ENCODE assay signal across 1 cellular context in the genomic region with DNA sequence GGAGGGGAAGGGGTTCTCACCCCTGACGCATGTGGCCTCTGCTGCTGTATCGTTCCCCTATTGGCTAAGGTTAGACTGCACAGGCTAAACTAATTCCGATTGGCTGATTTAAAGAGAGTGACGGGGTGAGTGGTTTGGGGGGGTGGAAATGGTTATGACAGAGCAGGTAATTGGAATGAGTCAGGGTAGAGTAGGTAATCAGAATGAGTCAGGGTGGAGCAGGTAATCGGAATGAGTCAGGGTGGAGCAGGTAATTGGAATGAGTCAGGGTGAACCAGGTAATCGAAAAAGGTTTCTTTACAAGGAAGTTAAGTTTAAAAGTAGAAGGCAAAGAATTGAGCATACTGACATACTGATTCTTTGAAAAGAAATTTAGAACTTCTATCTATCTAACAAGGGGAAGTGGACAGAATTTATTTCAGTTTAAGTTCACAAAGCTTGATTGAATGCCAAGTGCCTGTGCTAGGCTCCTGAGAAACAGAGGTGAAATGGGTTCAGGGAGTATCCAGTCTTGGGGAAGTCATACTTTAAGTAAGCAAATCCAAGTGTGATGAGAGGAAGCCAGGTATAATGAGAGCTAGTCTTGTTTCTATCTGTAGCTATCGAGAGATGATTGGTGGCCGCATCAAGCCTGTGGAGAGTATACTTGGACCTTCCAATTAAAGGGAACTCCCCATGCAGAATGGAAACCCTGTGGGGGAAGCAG.
A peak's percentile ranks its signal among the peaks of the same experiment; 100 is the strongest.
TF ChIP-seq lines count a peak whose summit lies in the region.

No MANE protein-coding gene starts in this region.

TF ChIP-seq in HCT116, 20 proteins besides CTCF, POLR2A, EP300 and RAD21:
- no peak for TF ChIP-seq ELF1 (IDR thresholded peaks at IDR 0.05; ENCODE audit: borderline replicate concordance, low read depth)
- peak; percentile 80 for TF ChIP-seq JUND (IDR thresholded peaks at IDR 0.05)
- TF ChIP-seq EGR1 (IDR thresholded peaks at IDR 0.05; ENCODE audit: low read depth) = peak; percentile 35; the same call in 1 of the 2 replicates
- no peak for TF ChIP-seq TCF7L2 (IDR thresholded peaks at IDR 0.05; ENCODE audit: borderline replicate concordance, extremely low read depth, insufficient read depth, insufficient read length)
- no peak for TF ChIP-seq SRF (IDR thresholded peaks at IDR 0.05; ENCODE audit: low read depth)
- TF ChIP-seq EZH2phosphoT487 (IDR thresholded peaks at IDR 0.05; ENCODE audit: borderline replicate concordance) = no peak
- no peak for TF ChIP-seq SIN3A (IDR thresholded peaks at IDR 0.05; ENCODE audit: low read depth)
- TF ChIP-seq, protein P1, sequence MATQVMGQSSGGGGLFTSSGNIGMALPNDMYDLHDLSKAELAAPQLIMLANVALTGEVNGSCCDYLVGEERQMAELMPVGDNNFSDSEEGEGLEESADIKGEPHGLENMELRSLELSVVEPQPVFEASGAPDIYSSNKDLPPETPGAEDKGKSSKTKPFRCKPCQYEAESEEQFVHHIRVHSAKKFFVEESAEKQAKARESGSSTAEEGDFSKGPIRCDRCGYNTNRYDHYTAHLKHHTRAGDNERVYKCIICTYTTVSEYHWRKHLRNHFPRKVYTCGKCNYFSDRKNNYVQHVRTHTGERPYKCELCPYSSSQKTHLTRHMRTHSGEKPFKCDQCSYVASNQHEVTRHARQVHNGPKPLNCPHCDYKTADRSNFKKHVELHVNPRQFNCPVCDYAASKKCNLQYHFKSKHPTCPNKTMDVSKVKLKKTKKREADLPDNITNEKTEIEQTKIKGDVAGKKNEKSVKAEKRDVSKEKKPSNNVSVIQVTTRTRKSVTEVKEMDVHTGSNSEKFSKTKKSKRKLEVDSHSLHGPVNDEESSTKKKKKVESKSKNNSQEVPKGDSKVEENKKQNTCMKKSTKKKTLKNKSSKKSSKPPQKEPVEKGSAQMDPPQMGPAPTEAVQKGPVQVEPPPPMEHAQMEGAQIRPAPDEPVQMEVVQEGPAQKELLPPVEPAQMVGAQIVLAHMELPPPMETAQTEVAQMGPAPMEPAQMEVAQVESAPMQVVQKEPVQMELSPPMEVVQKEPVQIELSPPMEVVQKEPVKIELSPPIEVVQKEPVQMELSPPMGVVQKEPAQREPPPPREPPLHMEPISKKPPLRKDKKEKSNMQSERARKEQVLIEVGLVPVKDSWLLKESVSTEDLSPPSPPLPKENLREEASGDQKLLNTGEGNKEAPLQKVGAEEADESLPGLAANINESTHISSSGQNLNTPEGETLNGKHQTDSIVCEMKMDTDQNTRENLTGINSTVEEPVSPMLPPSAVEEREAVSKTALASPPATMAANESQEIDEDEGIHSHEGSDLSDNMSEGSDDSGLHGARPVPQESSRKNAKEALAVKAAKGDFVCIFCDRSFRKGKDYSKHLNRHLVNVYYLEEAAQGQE (IDR thresholded peaks at IDR 0.05; ENCODE audit: low read depth) = no peak
- no peak for TF ChIP-seq ZNF274 (IDR thresholded peaks at IDR 0.05; ENCODE audit: low read depth, low read length)
- TF ChIP-seq MAX (IDR thresholded peaks at IDR 0.05) = no peak; the same call in 1 of the 2 replicates
- no peak for TF ChIP-seq ZBTB33 (IDR thresholded peaks at IDR 0.05; ENCODE audit: extremely low read depth, insufficient replicate concordance, low read length)
- TF ChIP-seq EZH2 (IDR thresholded peaks at IDR 0.05) = no peak
- peak; percentile 86 for TF ChIP-seq CBX3 (IDR thresholded peaks at IDR 0.05; ENCODE audit: low read depth)
- TF ChIP-seq FOSL1 (IDR thresholded peaks at IDR 0.05; ENCODE audit: low read depth) = peak; percentile 86
- peak; percentile 69 for TF ChIP-seq SP1 (IDR thresholded peaks at IDR 0.05; ENCODE audit: low read depth)
- TF ChIP-seq ATF3 (IDR thresholded peaks at IDR 0.05) = no peak
- TF ChIP-seq CEBPB (IDR thresholded peaks at IDR 0.05; ENCODE audit: low read depth) = peak; percentile 58; the same call in 1 of the 2 replicates
